In the genomic region with DNA sequence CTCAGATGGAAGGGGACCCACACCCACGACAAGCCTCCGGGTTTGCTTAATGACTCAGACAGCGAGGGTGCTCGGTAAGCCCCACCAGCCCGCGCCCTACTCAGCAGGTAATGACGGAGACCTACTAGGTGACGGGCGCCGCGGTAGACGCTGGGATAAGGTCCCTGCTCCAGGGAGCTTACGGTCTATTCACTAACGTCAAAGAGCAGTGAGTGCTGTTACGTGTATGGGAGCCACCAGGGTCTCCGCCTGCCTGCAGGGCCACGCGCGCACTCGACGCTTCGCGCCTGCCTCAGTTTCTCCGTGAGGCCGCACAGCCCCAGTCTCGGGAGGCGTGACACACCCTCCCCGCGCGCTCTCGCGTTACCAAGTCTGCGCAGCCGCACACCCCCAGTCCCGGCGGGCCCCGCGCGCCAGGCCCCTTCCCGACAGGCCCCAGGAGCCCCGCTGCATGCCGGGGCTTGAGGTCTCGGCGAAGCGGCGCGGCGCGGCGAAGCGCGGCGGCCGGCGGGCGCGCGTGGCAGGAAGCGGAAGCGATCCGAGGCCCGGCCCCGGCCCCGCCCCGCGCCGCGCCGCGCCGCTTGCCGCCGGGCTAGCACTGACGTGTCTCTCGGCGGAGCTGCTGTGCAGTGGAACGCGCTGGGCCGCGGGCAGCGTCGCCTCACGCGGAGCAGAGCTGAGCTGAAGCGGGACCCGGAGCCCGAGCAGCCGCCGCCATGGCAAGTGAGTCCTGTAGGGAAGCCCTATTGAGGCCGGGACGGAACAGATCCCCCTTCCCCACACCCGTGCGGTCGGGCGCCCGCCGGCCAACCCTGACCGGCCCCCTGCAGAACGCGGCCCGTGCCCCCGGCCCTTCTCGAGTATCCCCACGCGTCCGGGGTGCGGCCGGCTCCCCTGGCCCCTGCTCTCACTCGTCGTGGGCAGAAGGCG, we compare ENCODE assay signal across 8 cellular contexts. TPM values are rescaled to one million over a fixed set of nuclear protein-coding genes. Genes with fewer than 3 reads are reported as not detected.
DNase-seq lines count a peak whose midpoint lies in the region; ATAC-seq, FAIRE-seq and TF ChIP-seq lines count a peak whose summit lies in the region.

A gene (plus strand): TSS at position 601 of the 930 bp plus-strand sequence. CDS start 116 bp downstream, at position 717.

- BruUV-seq in endothelial cell of umbilical vein (replicated peaks; lab: Mats Ljungman, UMichigan), result TSS peak; percentile 61

- H3K27ac ChIP-seq in OCI-LY3 (ENCODE audit: low read length) (peak within 1 kb of the TSS; percentile 75), endothelial cell of umbilical vein (ENCODE audit: insufficient read depth, low read depth, low read length) (peak within 1 kb of the TSS; percentile 92)

- H3K4me3 ChIP-seq in OCI-LY3 (ENCODE audit: low read length) (peak within 1 kb of the TSS; percentile 99), endothelial cell of umbilical vein (replicated peaks in 1 of 3; ENCODE audit: insufficient read depth in 1 of 3, low read depth in 1 of 3, low read length in 3 of 3) (peak within 1 kb of the TSS; percentile 90 to 99 (median 99))

- H3K79me2 ChIP-seq in OCI-LY3 (ENCODE audit: low read length), result peaks cover 59% of the 10 kb centered on the region
- H3K79me2 ChIP-seq in endothelial cell of umbilical vein (ENCODE audit: control insufficient read depth, insufficient read depth, low read length), result peaks cover 46% of the 10 kb centered on the region

- H3K27me3 ChIP-seq in OCI-LY3 (ENCODE audit: low read depth, low read length) (no peaks in the 10 kb centered on the region), endothelial cell of umbilical vein (ENCODE audit: control insufficient read depth in 2 of 2, insufficient read depth in 2 of 2, low read length in 2 of 2) (peaks cover 5 to 13% of the 10 kb centered on the region in 2 experiments)

- H3K9me3 ChIP-seq in OCI-LY3 (ENCODE audit: insufficient read depth, low read length) (no peaks in the 10 kb centered on the region), endothelial cell of umbilical vein (replicated peaks; ENCODE audit: control insufficient read depth, insufficient read depth, low read length) (no peaks in the 10 kb centered on the region)

- intact Hi-C loops in endothelial cell of umbilical vein (cut with micrococcal nuclease), result loop anchor here (2.0 to 5.0 kb wide), 4 partner anchors 355 to 475 kb away; a partner anchor contains a TSS

- CTCF ChIA-PET in endothelial cell of umbilical vein (lab: Charles Lee), result interaction anchor here (1.0 to 2.3 kb wide), 2 partner anchors 361 to 477 kb away, joined by 5 to 11 read pairs; no protein-coding TSS in a partner anchor

- DNase-seq in D721Med (ENCODE audit: insufficient read length, low spot score), result peak; percentile 93
- peak; percentile 96 for DNase-seq in HuH-7.5 (ENCODE audit: low spot score)
- DNase-seq in activated CD8-positive, alpha-beta memory T cell treated with anti-CD3 and anti-CD28 coated beads, Interleukin-2, amount 50 U/mL, for 48 hours, result peak; percentile 98
- peak; percentile 95 for DNase-seq in endothelial cell of umbilical vein (ENCODE audit: low read depth, low spot score)
- DNase-seq in middle frontal gyrus (ENCODE audit: extremely low spot score, low spot score), result peak; percentile 89
- DNase-seq in stimulated activated CD8-positive, alpha-beta memory T cell treated with anti-CD3 and anti-CD28 coated beads, Interleukin-2, amount 100 ng/mL, for 1 hour (ENCODE audit: low read depth in 2 of 2), result peak; percentile 91 to 92

- H3K36me3 ChIP-seq in OCI-LY3 (replicated peaks; ENCODE audit: low read depth, low read length), result peaks cover 42% of the 10 kb centered on the region
- peaks cover 10 to 21% of the 10 kb centered on the region in 2 experiments for H3K36me3 ChIP-seq in endothelial cell of umbilical vein (ENCODE audit: control insufficient read depth in 2 of 2, extremely low read depth in 1 of 2, insufficient read depth in 2 of 2, low read length in 2 of 2)

- TF ChIP-seq CTCF in D721Med (IDR thresholded peaks at IDR 0.05; ENCODE audit: insufficient read depth, missing control alignments) (no peak), OCI-LY3 (IDR thresholded peaks at IDR 0.05; ENCODE audit: low read depth, low read length) (no peak), endothelial cell of umbilical vein (IDR thresholded peaks at IDR 0.05; ENCODE audit: extremely low read depth in 1 of 2, insufficient read depth in 1 of 2, low read depth in 1 of 2, low read length in 2 of 2) (no peak)

- FAIRE-seq in D721Med (lab: Jason Lieb, UNC) (no peak), endothelial cell of umbilical vein (lab: Jason Lieb, UNC) (peak; percentile 43)

- H3K4me2 ChIP-seq in OCI-LY3 (ENCODE audit: low read length), result peak within 1 kb of the TSS; percentile 94
- H3K4me2 ChIP-seq in endothelial cell of umbilical vein (ENCODE audit: insufficient read depth, low read length), result peak within 1 kb of the TSS; percentile 100

- H3K9ac ChIP-seq in OCI-LY3 (ENCODE audit: low read length), result peak within 1 kb of the TSS; percentile 97
- H3K9ac ChIP-seq in endothelial cell of umbilical vein (replicated peaks; ENCODE audit: extremely low read depth, insufficient read depth, low read length), result peak within 1 kb of the TSS; percentile 96

- POLR2A ChIA-PET in endothelial cell of umbilical vein (lab: Charles Lee), result no interaction called here

- TF ChIP-seq POLR2A in endothelial cell of umbilical vein (IDR thresholded peaks at IDR 0.05; ENCODE audit: low read depth, low read length), result peak; percentile 75

- ATAC-seq in GM21526 (IDR thresholded peaks at IDR 0.05; ENCODE audit: low FRiP score, unreplicated experiment), result peak; percentile 85

- H2AFZ ChIP-seq in OCI-LY3 (ENCODE audit: low read depth, low read length), result peak within 1 kb of the TSS; percentile 86
- H2AFZ ChIP-seq in endothelial cell of umbilical vein (ENCODE audit: low read depth, low read length), result peak within 1 kb of the TSS; percentile 93

- dilution Hi-C loops in endothelial cell of umbilical vein (cut with MboI; ENCODE audit: extremely low pct_ligation_motif_present, low sequenced_read_pairs), result no loop called here

- no peaks in the 10 kb centered on the region for H3K9me1 ChIP-seq in endothelial cell of umbilical vein (replicated peaks; ENCODE audit: control insufficient read depth, extremely low read depth, insufficient read depth, low read length)

- H3K4me1 ChIP-seq in OCI-LY3 (ENCODE audit: low read length) (peaks cover 24% of the 10 kb centered on the region), endothelial cell of umbilical vein (ENCODE audit: control insufficient read depth, extremely low read depth, insufficient read depth, low read length) (peaks cover 39% of the 10 kb centered on the region)

- H4K20me1 ChIP-seq in OCI-LY3 (ENCODE audit: insufficient read depth, low read length) (peaks cover 26% of the 10 kb centered on the region), endothelial cell of umbilical vein (replicated peaks; ENCODE audit: control insufficient read depth, extremely low read depth, insufficient read depth, low read length) (peaks cover 9% of the 10 kb centered on the region)

TF ChIP-seq in endothelial cell of umbilical vein, 7 proteins besides CTCF, POLR2A, EP300 and RAD21:
- TF ChIP-seq FOS (IDR thresholded peaks at IDR 0.05; ENCODE audit: borderline replicate concordance, insufficient read depth, low read length), result no peak
- no peak for TF ChIP-seq EZH2 (IDR thresholded peaks at IDR 0.05; ENCODE audit: borderline replicate concordance, low read depth, low read length, severe bottlenecking)
- TF ChIP-seq JUN (IDR thresholded peaks at IDR 0.05; ENCODE audit: borderline replicate concordance, insufficient read depth, insufficient read length, low read depth), result no peak
- TF ChIP-seq GATA2 (IDR thresholded peaks at IDR 0.05; ENCODE audit: insufficient read depth, insufficient read length, low read depth, low read length), result no peak
- peak; percentile 77 for TF ChIP-seq POLR2AphosphoS5 (IDR thresholded peaks at IDR 0.05; ENCODE audit: insufficient read depth, low read depth, low read length)
- TF ChIP-seq, protein P1, sequence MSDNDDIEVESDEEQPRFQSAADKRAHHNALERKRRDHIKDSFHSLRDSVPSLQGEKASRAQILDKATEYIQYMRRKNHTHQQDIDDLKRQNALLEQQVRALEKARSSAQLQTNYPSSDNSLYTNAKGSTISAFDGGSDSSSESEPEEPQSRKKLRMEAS (IDR thresholded peaks at IDR 0.05; ENCODE audit: insufficient read depth, insufficient read length), result peak; percentile 68

RNA-seq across cellular contexts. Expression of the gene that starts here (rescaled TPM):
- 280 and 312 TPM in 2 replicates for total RNA-seq in endothelial cell of umbilical vein
- 307 and 338 TPM in 2 replicates for polyA plus RNA-seq in endothelial cell of umbilical vein
- polyA plus RNA-seq in endothelial cell of umbilical vein (2011; cell fraction: cytosol; rRNA removed), result 192 and 202 TPM in 2 replicates
- 211 and 214 TPM in 2 replicates for polyA plus RNA-seq in endothelial cell of umbilical vein (2011; cell fraction: nucleus; rRNA removed)
- polyA plus RNA-seq in endothelial cell of umbilical vein (2012), result 223 and 292 TPM in 2 replicates
- 648 and 737 TPM in 2 replicates for polyA minus RNA-seq in endothelial cell of umbilical vein
- polyA minus RNA-seq in endothelial cell of umbilical vein (2011; cell fraction: cytosol; rRNA and poly(A)+ RNA removed), result 112 TPM
- polyA minus RNA-seq in endothelial cell of umbilical vein (2011; cell fraction: nucleus; rRNA and poly(A)+ RNA removed), result 135 and 185 TPM in 2 replicates

Comparison
In these comparisons a context has a peak if more than half of its experiments do, and no peak if none do; other contexts are left out.
1. Peak in every context shown above with its lines: DNase-seq, ATAC-seq, H3K4me3 ChIP-seq and H3K27ac ChIP-seq.